In the genomic region with DNA sequence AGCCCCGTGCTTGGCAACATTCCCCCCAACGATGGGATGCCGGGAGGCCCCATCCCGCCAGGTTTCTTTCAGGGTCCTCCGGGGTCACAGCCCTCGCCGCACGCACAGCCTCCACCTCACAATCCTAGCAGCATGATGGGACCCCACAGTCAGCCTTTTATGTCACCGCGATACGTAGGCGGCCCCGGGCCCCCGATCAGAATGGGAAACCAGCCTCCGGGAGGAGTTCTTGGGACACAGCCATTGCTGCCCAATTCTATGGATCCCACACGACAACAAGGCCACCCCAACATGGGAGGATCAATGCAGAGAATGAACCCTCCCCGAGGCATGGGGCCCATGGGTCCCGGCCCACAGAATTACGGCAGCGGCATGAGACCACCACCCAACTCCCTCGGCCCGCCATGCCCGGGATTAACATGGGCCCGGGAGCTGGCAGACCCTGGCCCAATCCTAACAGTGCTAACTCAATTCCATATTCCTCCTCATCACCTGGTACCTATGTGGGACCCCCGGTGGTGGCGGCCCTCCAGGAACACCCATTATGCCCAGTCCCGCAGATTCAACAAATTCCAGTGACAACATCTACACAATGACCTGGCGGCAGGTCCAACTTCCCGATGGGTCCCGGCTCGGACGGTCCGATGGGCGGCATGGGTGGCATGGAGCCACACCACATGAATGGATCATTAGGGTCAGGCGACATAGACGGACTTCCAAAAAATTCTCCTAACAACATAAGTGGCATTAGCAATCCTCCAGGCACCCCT, we compare ENCODE assay signal across 8 cellular contexts.
DNase-seq lines count a peak whose midpoint lies in the region; ATAC-seq and TF ChIP-seq lines count a peak whose summit lies in the region.
"Not testable (repeated sequence)": the region's sequence is repeated elsewhere in the genome, so short reads cannot be mapped to it uniquely, and the experiment has no call there.

No MANE protein-coding gene starts in this region.

- not testable (repeated sequence) for H3K36me3 ChIP-seq in A673 (ENCODE audit: insufficient read depth, low read length, poor library complexity, severe bottlenecking); HUES6 (ENCODE audit: control insufficient read depth, insufficient read depth, low read length); lower lobe of right lung; osteoblast (ENCODE audit: insufficient read depth, low read length)

- H3K27me3 Mint-ChIP-seq in activated CD8-positive, alpha-beta T cell treated with anti-CD3 and anti-CD28 coated beads for 36 hours = peaks cover 39% of the 10 kb centered on the region
- not testable (repeated sequence) for H3K27me3 Mint-ChIP-seq in MCF 10A (ENCODE audit: insufficient read depth, unreplicated experiment)
- peaks cover 13% of the 10 kb centered on the region for H3K27me3 Mint-ChIP-seq in glutamatergic neuron (ENCODE audit: unreplicated experiment)
- H3K27me3 Mint-ChIP-seq in stimulated activated naive CD8-positive, alpha-beta T cell treated with anti-CD3 and anti-CD28 coated beads, Interleukin-15, amount 100 ng/mL, for 72 hours = peaks cover 55% of the 10 kb centered on the region

- H3K4me1 Mint-ChIP-seq in activated CD8-positive, alpha-beta T cell treated with anti-CD3 and anti-CD28 coated beads for 36 hours (ENCODE audit: low read depth); MCF 10A (ENCODE audit: insufficient read depth, unreplicated experiment); glutamatergic neuron (ENCODE audit: low read depth, unreplicated experiment); stimulated activated naive CD8-positive, alpha-beta T cell treated with anti-CD3 and anti-CD28 coated beads, Interleukin-15, amount 100 ng/mL, for 72 hours: not testable (repeated sequence)

- BruUV-seq in A673 (replicated peaks; lab: Mats Ljungman, UMichigan); MCF 10A (replicated peaks; lab: Mats Ljungman, UMichigan): not testable (repeated sequence)

- not testable (repeated sequence) for H3K9me3 ChIP-seq in A673 (ENCODE audit: low read depth, low read length, poor library complexity, severe bottlenecking); HUES6 (ENCODE audit: control insufficient read depth, insufficient read depth, low read depth, low read length); lower lobe of right lung; osteoblast (ENCODE audit: low read depth, low read length)

- peaks cover 17% of the 10 kb centered on the region for H3K27me3 ChIP-seq in A673 (replicated peaks; ENCODE audit: insufficient read depth, low read depth, low read length, poor library complexity)
- peaks cover 58% of the 10 kb centered on the region for H3K27me3 ChIP-seq in HUES6 (ENCODE audit: control insufficient read depth, insufficient read depth, low read length)
- peaks cover 53% of the 10 kb centered on the region for H3K27me3 ChIP-seq in lower lobe of right lung (ENCODE audit: low read depth)
- H3K27me3 ChIP-seq in osteoblast (ENCODE audit: insufficient read depth, low read length) = peaks cover 36% of the 10 kb centered on the region

- intact Hi-C loops in A673 (cut with micrococcal nuclease; ENCODE audit: unreplicated experiment); activated CD8-positive, alpha-beta T cell treated with anti-CD3 and anti-CD28 coated beads for 36 hours (cut with micrococcal nuclease); MCF 10A (cut with micrococcal nuclease); lower lobe of right lung (cut with DNase I): not testable (repeated sequence)

- POLR2A ChIA-PET in A673 (lab: Charles Lee; ENCODE audit: low non-redundant PET); activated CD8-positive, alpha-beta T cell treated with anti-CD3 and anti-CD28 coated beads for 36 hours (lab: Charles Lee); MCF 10A (lab: Yijun Ruan, JAX): not testable (repeated sequence)

- H3K9me3 Mint-ChIP-seq in activated CD8-positive, alpha-beta T cell treated with anti-CD3 and anti-CD28 coated beads for 36 hours; MCF 10A (ENCODE audit: unreplicated experiment); glutamatergic neuron (ENCODE audit: unreplicated experiment); stimulated activated naive CD8-positive, alpha-beta T cell treated with anti-CD3 and anti-CD28 coated beads, Interleukin-15, amount 100 ng/mL, for 72 hours: not testable (repeated sequence)

- H3K4me1 ChIP-seq in A673 (ENCODE audit: insufficient read depth, low read length, poor library complexity, severe bottlenecking); HUES6 (ENCODE audit: control insufficient read depth, insufficient read depth, low read length); osteoblast (ENCODE audit: insufficient read depth, low read length): not testable (repeated sequence)
- H3K4me1 ChIP-seq in lower lobe of right lung = peaks cover 14% of the 10 kb centered on the region

- not testable (repeated sequence) for H3K36me3 Mint-ChIP-seq in activated CD8-positive, alpha-beta T cell treated with anti-CD3 and anti-CD28 coated beads for 36 hours (ENCODE audit: low read depth); MCF 10A (ENCODE audit: insufficient read depth, unreplicated experiment); glutamatergic neuron (ENCODE audit: unreplicated experiment)

- not testable (repeated sequence) for H3K79me2 ChIP-seq in osteoblast (ENCODE audit: insufficient read depth, low read length)

- not testable (repeated sequence) for H4K20me1 ChIP-seq in osteoblast (ENCODE audit: insufficient read depth, low read length)

- H3K4me3 Mint-ChIP-seq in activated CD8-positive, alpha-beta T cell treated with anti-CD3 and anti-CD28 coated beads for 36 hours = peak overlapping the region; percentile 41
- peak overlapping the region; percentile 62 for H3K4me3 Mint-ChIP-seq in MCF 10A (ENCODE audit: unreplicated experiment)
- H3K4me3 Mint-ChIP-seq in glutamatergic neuron (ENCODE audit: unreplicated experiment) = peak overlapping the region; percentile 81
- H3K4me3 Mint-ChIP-seq in stimulated activated naive CD8-positive, alpha-beta T cell treated with anti-CD3 and anti-CD28 coated beads, Interleukin-15, amount 100 ng/mL, for 72 hours = peak overlapping the region; percentile 65 to 67

- CTCF ChIA-PET in A673 (lab: Charles Lee); MCF 10A (lab: Yijun Ruan, JAX): not testable (repeated sequence)
- CTCF ChIA-PET in activated CD8-positive, alpha-beta T cell treated with anti-CD3 and anti-CD28 coated beads for 36 hours (lab: Charles Lee) = interaction anchor here (1.6 to 2.4 kb wide), 2 partner anchors 62 to 253 kb away, joined by 6 read pairs; no protein-coding TSS in a partner anchor

- not testable (repeated sequence) for H3K27ac ChIP-seq in A673 (ENCODE audit: low read depth, low read length, poor library complexity, severe bottlenecking); HUES6 (ENCODE audit: low read depth, low read length); lower lobe of right lung; osteoblast (ENCODE audit: low read depth, low read length)

- not testable (repeated sequence) for H2AFZ ChIP-seq in osteoblast (ENCODE audit: low read length)

- not testable (repeated sequence) for H3K27ac Mint-ChIP-seq in activated CD8-positive, alpha-beta T cell treated with anti-CD3 and anti-CD28 coated beads for 36 hours; MCF 10A (ENCODE audit: low read depth, unreplicated experiment); glutamatergic neuron (ENCODE audit: unreplicated experiment); stimulated activated naive CD8-positive, alpha-beta T cell treated with anti-CD3 and anti-CD28 coated beads, Interleukin-15, amount 100 ng/mL, for 72 hours

- ATAC-seq in activated CD8-positive, alpha-beta T cell treated with anti-CD3 and anti-CD28 coated beads for 36 hours; lower lobe of right lung; stimulated activated naive CD8-positive, alpha-beta T cell treated with anti-CD3 and anti-CD28 coated beads, Interleukin-15, amount 100 ng/mL, for 72 hours: not testable (repeated sequence)

- DNase-seq in A673 (ENCODE audit: low spot score); activated CD8-positive, alpha-beta T cell treated with anti-CD3 and anti-CD28 coated beads for 36 hours; MCF 10A (ENCODE audit: unreplicated experiment); glutamatergic neuron; lower lobe of right lung; osteoblast (ENCODE audit: insufficient read length, low spot score, missing footprints); stimulated activated naive CD8-positive, alpha-beta T cell treated with anti-CD3 and anti-CD28 coated beads, Interleukin-15, amount 100 ng/mL, for 72 hours: not testable (repeated sequence)

- H3K4me2 ChIP-seq in osteoblast (ENCODE audit: insufficient read depth, low read length) = peak overlapping the region; percentile 62

- TF ChIP-seq CTCF in A673 (conservative IDR thresholded peaks at IDR 0.05; ENCODE audit: low read depth, low read length); activated CD8-positive, alpha-beta T cell treated with anti-CD3 and anti-CD28 coated beads for 36 hours (IDR thresholded peaks at IDR 0.05); MCF 10A (IDR thresholded peaks at IDR 0.05; ENCODE audit: unreplicated experiment); glutamatergic neuron (IDR thresholded peaks at IDR 0.05; ENCODE audit: partially characterized antibody, unreplicated experiment); lower lobe of right lung (IDR thresholded peaks at IDR 0.05); osteoblast (IDR thresholded peaks at IDR 0.05; ENCODE audit: extremely low read depth, low read depth, low read length): not testable (repeated sequence)

- H3K4me3 ChIP-seq in A673 (ENCODE audit: low read depth, low read length, poor library complexity, severe bottlenecking) (peak overlapping the region; percentile 45), HUES6 (ENCODE audit: low read depth, low read length) (peak overlapping the region; percentile 63), lower lobe of right lung (peak overlapping the region; percentile 47)
- H3K4me3 ChIP-seq in osteoblast (ENCODE audit: insufficient read depth, low read length) = not testable (repeated sequence)

- not testable (repeated sequence) for H3K9ac ChIP-seq in HUES6 (ENCODE audit: low read length)
